Comparison of ENCODE assay signal across 23 cellular contexts in the genomic region with DNA sequence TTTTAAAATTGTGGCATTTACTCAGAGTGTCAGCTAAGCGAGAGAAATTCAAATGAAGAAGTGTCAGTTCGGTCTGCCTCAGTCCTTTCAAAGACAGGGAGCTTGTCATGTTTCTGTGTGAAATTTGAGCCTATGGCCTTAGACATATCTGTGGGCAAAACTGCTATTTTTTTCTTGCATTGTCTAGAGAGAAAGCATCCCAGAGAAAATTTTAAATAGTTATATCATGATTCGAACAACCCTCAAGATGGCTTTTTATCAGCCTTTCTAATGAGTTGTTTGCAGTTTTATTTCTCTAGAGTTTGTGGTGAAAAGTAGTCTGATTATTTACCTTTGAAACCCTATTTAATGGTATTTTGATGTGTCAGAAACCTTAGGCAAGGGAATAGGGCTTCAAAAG. TPM values are rescaled to one million over a fixed set of nuclear protein-coding genes. Genes with fewer than 3 reads are reported as not detected.
"Had no signal": no experiment of that assay in that cellular context is flagged by ENCODE, and none has a peak within 500 bp of the region (broad histone marks: within the 10 kb centered on the region; RNA-seq: fewer than 3 reads in every experiment).

No MANE protein-coding gene starts in this region.

- H3K9me3 ChIP-seq: adrenal gland, breast epithelium, gastrocnemius medialis, heart left ventricle, tibial nerve had no signal

- H3K4me1 ChIP-seq: adrenal gland, breast epithelium, gastrocnemius medialis, heart left ventricle, tibial nerve had no signal

- H3K4me3 ChIP-seq: adrenal gland, breast epithelium, gastrocnemius medialis, heart left ventricle, lung, tibial nerve had no signal

- H3K36me3 ChIP-seq: adrenal gland, breast epithelium, gastrocnemius medialis, heart left ventricle, tibial nerve had no signal

- H3K4me1 Mint-ChIP-seq: mesothelial cell of epicardium, WTC11 had no signal

- H3K27me3 ChIP-seq: adrenal gland, breast epithelium, gastrocnemius medialis, heart left ventricle, tibial nerve had no signal

- H3K27ac ChIP-seq: adrenal gland, breast epithelium, gastrocnemius medialis, heart left ventricle, tibial nerve had no signal

- H3K36me3 Mint-ChIP-seq: WTC11 had no signal

- H3K4me3 Mint-ChIP-seq: activated CD8-positive, alpha-beta T cell treated with anti-CD3 and anti-CD28 coated beads for 36 hours; activated T-cell treated with anti-CD3 and anti-CD28 coated beads, Interleukin-2, amount 50 U/mL, for 4 hours; mesothelial cell of epicardium; neural crest cell; WTC11 had no signal

- H3K27ac Mint-ChIP-seq: activated CD8-positive, alpha-beta T cell treated with anti-CD3 and anti-CD28 coated beads for 36 hours; mesothelial cell of epicardium; WTC11 had no signal

- H3K9me3 Mint-ChIP-seq: activated CD8-positive, alpha-beta T cell treated with anti-CD3 and anti-CD28 coated beads for 36 hours; activated T-cell treated with anti-CD3 and anti-CD28 coated beads, Interleukin-2, amount 50 U/mL, for 4 hours had no signal

- ATAC-seq: activated CD8-positive, alpha-beta T cell treated with anti-CD3 and anti-CD28 coated beads for 36 hours; activated T-cell treated with anti-CD3 and anti-CD28 coated beads, Interleukin-2, amount 50 U/mL, for 4 hours; gastrocnemius medialis; heart left ventricle; left colon; WTC11 had no signal

- DNase-seq: activated CD4-positive, alpha-beta T cell treated with anti-CD3 and anti-CD28 coated beads for 48 hours; activated CD8-positive, alpha-beta T cell treated with anti-CD3 and anti-CD28 coated beads for 36 hours; activated effector memory CD4-positive, alpha-beta T cell treated with Interleukin-2 at 50 U/mL for 16 hours; activated naive CD4-positive, alpha-beta T cell treated with anti-CD3 and anti-CD28 coated beads, Interleukin-2, amount 50 U/mL, for 16 hours; activated T-cell treated with anti-CD3 and anti-CD28 coated beads, Interleukin-2, amount 50 U/mL, for 4 hours; adrenal gland; cerebellar nuclear complex; gastrocnemius medialis; heart left ventricle; left colon; stimulated activated CD4-positive, alpha-beta T cell treated with anti-CD3 and anti-CD28 coated beads, Interleukin-4, amount 100 ng/mL, for 4 hours; stimulated activated CD8-positive, alpha-beta memory T cell treated with anti-CD3 and anti-CD28 coated beads, Interleukin-4, amount 100 ng/mL, for 48 hours; stimulated activated naive CD4-positive, alpha-beta T cell treated with Interleukin-2 at 50 U/mL for 16 hours; substantia nigra; T-helper 2 cell had no signal

RNA-seq across cellular contexts. Expression of a gene that starts 50.2 kb away (rescaled TPM):
- total RNA-seq: activated CD8-positive, alpha-beta T cell treated with anti-CD3 and anti-CD28 coated beads for 36 hours; activated T-cell treated with anti-CD3 and anti-CD28 coated beads, Interleukin-2, amount 50 U/mL, for 4 hours; dermis microvascular lymphatic vessel endothelial cell; epithelial cell of proximal tubule had no signal
